15 cellular contexts compared by ENCODE assay signal in genomic region chr12:93733358-93733757, GRCh38. TPM values are rescaled to one million over a fixed set of nuclear protein-coding genes. Genes with fewer than 3 reads are reported as not detected.
DNase-seq lines count a peak whose midpoint lies in the region; ATAC-seq and TF ChIP-seq lines count a peak whose summit lies in the region.
"Had no signal": no experiment of that assay in that cellular context is flagged by ENCODE, and none has a peak within 500 bp of the region (broad histone marks: within the 10 kb centered on the region; RNA-seq: fewer than 3 reads in every experiment).

No MANE protein-coding gene starts in this region.

- no peak overlapping the region for H3K4me3 Mint-ChIP-seq in activated T-cell treated with anti-CD3 and anti-CD28 coated beads, Interleukin-2, amount 50 U/mL, for 72 hours
- H3K4me3 Mint-ChIP-seq: activated T-cell treated with anti-CD3 and anti-CD28 coated beads, Interleukin-2, amount 50 U/mL, for 4 hours; IgD-negative memory B cell; T-cell had no signal

- TF ChIP-seq CTCF in body of pancreas (IDR thresholded peaks at IDR 0.05) (no peak), psoas muscle (IDR thresholded peaks at IDR 0.05) (no peak)

- H3K27ac ChIP-seq in body of pancreas (no peak overlapping the region), psoas muscle (no peak overlapping the region)

- H3K27me3 ChIP-seq in body of pancreas = no peaks in the 10 kb centered on the region
- H3K27me3 ChIP-seq in psoas muscle (ENCODE audit: insufficient read depth in 3 of 3, low read length in 2 of 3) = no peaks in the 10 kb centered on the region

- H3K4me3 ChIP-seq in body of pancreas (no peak overlapping the region), psoas muscle (no peak overlapping the region)

- H3K4me1 ChIP-seq in body of pancreas (peaks cover 29% of the 10 kb centered on the region), psoas muscle (peaks cover 12% of the 10 kb centered on the region)

- no peaks in the 10 kb centered on the region for H3K9me3 Mint-ChIP-seq in activated T-cell treated with anti-CD3 and anti-CD28 coated beads, Interleukin-2, amount 50 U/mL, for 72 hours
- H3K9me3 Mint-ChIP-seq: activated T-cell treated with anti-CD3 and anti-CD28 coated beads, Interleukin-2, amount 50 U/mL, for 4 hours; IgD-negative memory B cell; T-cell had no signal

- intact Hi-C loops in body of pancreas (cut with DNase I) (no loop called here), psoas muscle (cut with DNase I) (no loop called here)

- no peak overlapping the region for H3K27ac Mint-ChIP-seq in activated T-cell treated with anti-CD3 and anti-CD28 coated beads, Interleukin-2, amount 50 U/mL, for 72 hours
- H3K27ac Mint-ChIP-seq: IgD-negative memory B cell, progenitor cell of endocrine pancreas, T-cell had no signal

- H3K27me3 Mint-ChIP-seq in activated T-cell treated with anti-CD3 and anti-CD28 coated beads, Interleukin-2, amount 50 U/mL, for 72 hours (ENCODE audit: low read depth) = no peaks in the 10 kb centered on the region
- H3K27me3 Mint-ChIP-seq: IgD-negative memory B cell, progenitor cell of endocrine pancreas, T-cell had no signal

- H3K9me3 ChIP-seq in body of pancreas (no peaks in the 10 kb centered on the region), psoas muscle (no peaks in the 10 kb centered on the region)

- H3K36me3 Mint-ChIP-seq in activated T-cell treated with anti-CD3 and anti-CD28 coated beads, Interleukin-2, amount 50 U/mL, for 72 hours (ENCODE audit: insufficient read depth in 2 of 2) = no peaks in the 10 kb centered on the region

- no peak for DNase-seq in activated T-cell treated with anti-CD3 and anti-CD28 coated beads, Interleukin-2, amount 50 U/mL, for 72 hours
- no peak for DNase-seq in activated T-cell treated with anti-CD3 and anti-CD28 coated beads, Interleukin-2, amount 50 U/mL, for 1 hour
- DNase-seq in body of pancreas (peak in 1 of 4 donors; percentile 28), psoas muscle (no peak), NCI-H1930 (lab: John Stamatoyannopoulos, UW) (no peak)
- no peak for DNase-seq in activated effector memory CD4-positive, alpha-beta T cell treated with Interleukin-2 at 50 U/mL for 16 hours
- no peak for DNase-seq in stimulated activated naive CD4-positive, alpha-beta T cell treated with Interleukin-2 at 50 U/mL for 16 hours (lab: John Stamatoyannopoulos, UW)
- DNase-seq: activated T-cell treated with anti-CD3 and anti-CD28 coated beads, Interleukin-2, amount 50 U/mL, for 4 hours; NCI-H187 treated with DMSO at 0.1 percent for 48 hours; OCI-M1; stimulated activated CD4-positive, alpha-beta T cell treated with anti-CD3 and anti-CD28 coated beads, Interleukin-1b, Interleukin-23, amount 100 ng/mL, for 48 hours; T-cell had no signal

- TF ChIP-seq POLR2A in body of pancreas (IDR thresholded peaks at IDR 0.05) = no peak

- H3K4me1 Mint-ChIP-seq in activated T-cell treated with anti-CD3 and anti-CD28 coated beads, Interleukin-2, amount 50 U/mL, for 72 hours (ENCODE audit: low read depth) = peaks cover 7% of the 10 kb centered on the region

- peak; percentile 36 to 39 for ATAC-seq in activated T-cell treated with anti-CD3 and anti-CD28 coated beads, Interleukin-2, amount 50 U/mL, for 72 hours (replicated peaks in 1 of 2)
- peak; percentile 56 for ATAC-seq in HG03469 (IDR thresholded peaks at IDR 0.05; ENCODE audit: unreplicated experiment)
- ATAC-seq in body of pancreas = peak; percentile 24
- peak in 3 of 4 donors; percentile 41 to 72 (median 71) for ATAC-seq in psoas muscle
- ATAC-seq: activated T-cell treated with anti-CD3 and anti-CD28 coated beads, Interleukin-2, amount 50 U/mL, for 4 hours; T-cell had no signal

- WGBS in body of pancreas, 2 donors = 65 to 88% methylated on average over 3 of the region's 3 CpGs
- WGBS in psoas muscle, 3 donors = 64 to 70% (median 66%) methylated on average over 3 of the region's 3 CpGs

- H3K36me3 ChIP-seq in body of pancreas (replicated peaks in 1 of 2; ENCODE audit: insufficient read depth in 1 of 2, low read depth in 2 of 2) (no peaks in the 10 kb centered on the region), psoas muscle (ENCODE audit: insufficient read depth in 1 of 2, low read depth in 1 of 2) (no peaks in the 10 kb centered on the region)

RNA-seq across cellular contexts. Expression of gene CRADD, which starts 56.2 kb away (rescaled TPM):
- total RNA-seq in activated T-cell treated with anti-CD3 and anti-CD28 coated beads, Interleukin-2, amount 50 U/mL, for 72 hours = 1 to 10 TPM; 8.6 to 9.1 TPM
- 10 to 100 TPM; 27.2 to 75.2 TPM for total RNA-seq in body of pancreas
- total RNA-seq in psoas muscle = 10 to 100 TPM; 12.7 to 21.1 (median 14.7) TPM
- 10 to 100 TPM; 11.0 to 12.1 (median 11.5) TPM for polyA plus RNA-seq in psoas muscle
